8 cellular contexts compared by ENCODE assay signal in genomic region chr2:88739985-88740600, GRCh38. TPM values are rescaled to one million over a fixed set of nuclear protein-coding genes. Genes with fewer than 3 reads are reported as not detected.
DNase-seq lines count a peak whose midpoint lies in the region; ATAC-seq and TF ChIP-seq lines count a peak whose summit lies in the region.

No MANE protein-coding gene starts in this region.

- no peaks in the 10 kb centered on the region for H3K4me1 Mint-ChIP-seq in progenitor cell of endocrine pancreas (ENCODE audit: low read depth)

- H3K4me1 ChIP-seq in vagina = no peaks in the 10 kb centered on the region

- peaks cover 0 to 47% of the 10 kb centered on the region in 2 donors for H3K36me3 ChIP-seq in vagina

- H3K27me3 ChIP-seq in vagina = no peaks in the 10 kb centered on the region

- no peak overlapping the region for H3K4me3 ChIP-seq in vagina

- peaks cover 53% of the 10 kb centered on the region for H3K36me3 Mint-ChIP-seq in progenitor cell of endocrine pancreas (ENCODE audit: insufficient read depth)

- no peak for TF ChIP-seq POLR2A in vagina (IDR thresholded peaks at IDR 0.05)

- no peak overlapping the region for H3K4me3 Mint-ChIP-seq in progenitor cell of endocrine pancreas (ENCODE audit: low read depth)

- no peaks in the 10 kb centered on the region for H3K9me3 ChIP-seq in vagina

- peaks cover 25% of the 10 kb centered on the region for H3K9me3 Mint-ChIP-seq in progenitor cell of endocrine pancreas (ENCODE audit: low read depth)

- H3K27me3 Mint-ChIP-seq in progenitor cell of endocrine pancreas = no peaks in the 10 kb centered on the region

- H3K27ac ChIP-seq in vagina = no peak overlapping the region

- no peak overlapping the region for H3K27ac Mint-ChIP-seq in progenitor cell of endocrine pancreas

- ATAC-seq in GM21576 (IDR thresholded peaks at IDR 0.05; ENCODE audit: unreplicated experiment) = peak; percentile 75

- DNase-seq in EH (ENCODE audit: low read depth) (peak; percentile 70), KG1 (lab: John Stamatoyannopoulos, UW) (peak; percentile 23), SHP77 (lab: John Stamatoyannopoulos, UW) (peak; percentile 36 to 44), glomerular endothelial cell (ENCODE audit: extremely low read depth, low read depth, low spot score) (peak; percentile 77), progenitor cell of endocrine pancreas (ENCODE audit: low spot score, unreplicated experiment) (peak; percentile 59), vagina (ENCODE audit: extremely low spot score in 2 of 2) (no peak)
- DNase-seq in activated gamma-delta T cell treated with anti-CD3 and anti-CD28 coated beads, Interleukin-2, amount 50 U/mL, for 16 hours (ENCODE audit: low read depth) = peak; percentile 61

- TF ChIP-seq CTCF in progenitor cell of endocrine pancreas (IDR thresholded peaks at IDR 0.05; ENCODE audit: unreplicated experiment) (peak; percentile 89), vagina (IDR thresholded peaks at IDR 0.05) (peak; percentile 60 to 78 (median 69))

- intact Hi-C loops in vagina (cut with DNase I) = no loop called here

RNA-seq across cellular contexts. Expression of gene RPIA, which starts 48.6 kb away (rescaled TPM):
- total RNA-seq in glomerular endothelial cell (13.2 and 15.2 TPM in 2 replicates), progenitor cell of endocrine pancreas (24.6 and 27.1 TPM in 2 replicates), vagina (10.8 TPM)

Comparison
In these comparisons a context has a peak if more than half of its experiments do, and no peak if none do; other contexts are left out.
1. DNase-seq: peak in EH (single experiment), KG1 (single experiment), SHP77 (2 of 2), activated gamma-delta T cell treated with anti-CD3 and anti-CD28 coated beads, Interleukin-2, amount 50 U/mL, for 16 hours (single experiment), glomerular endothelial cell (single experiment) and progenitor cell of endocrine pancreas (single experiment); none in vagina (0 of 2).